Comparison of ENCODE assay signal across 8 cellular contexts in the genomic region with DNA sequence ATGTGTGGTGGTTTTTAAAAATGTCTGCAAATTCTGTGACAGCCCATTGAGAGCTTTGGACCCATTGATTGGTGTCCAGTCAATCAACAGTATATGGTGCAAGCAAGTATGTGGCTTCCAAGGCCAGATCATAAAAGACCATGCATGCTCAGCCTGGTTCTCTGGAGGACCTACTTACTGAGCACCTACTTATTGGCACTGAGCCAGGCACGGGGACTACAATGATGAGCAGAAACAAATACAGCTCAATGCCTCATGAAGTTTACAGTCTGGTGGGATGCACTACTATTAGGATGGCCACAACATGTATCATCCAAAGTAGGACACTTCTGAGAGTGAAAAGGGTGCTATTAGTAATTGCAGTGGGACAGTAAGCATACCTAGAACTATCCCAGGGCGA.
"Had no signal": no experiment of that assay in that cellular context is flagged by ENCODE, and none has a peak within 500 bp of the region (broad histone marks: within the 10 kb centered on the region; RNA-seq: fewer than 3 reads in every experiment).

No MANE protein-coding gene starts in this region.

- H3K9me3 Mint-ChIP-seq: GM23338, HFFc6 had no signal

- H2AFZ ChIP-seq: GM23338 had no signal

- H3K36me3 ChIP-seq: HAP-1 had no signal

- H3K4me3 Mint-ChIP-seq: GM23338, HFFc6 had no signal

- DNase-seq: H7, HFFc6, IMR-90, KG1 had no signal

- H3K27ac ChIP-seq: HL-60 had no signal

- FAIRE-seq: H1 had no signal

- H3K9me3 ChIP-seq: HAP-1 had no signal

- H3K27ac Mint-ChIP-seq: GM23338, HFFc6 had no signal

- H3K4me3 ChIP-seq: GM23338, HAP-1 had no signal

- H3K4me2 ChIP-seq: GM23338 had no signal
